ENCODE assay signal across 14 cellular contexts in genomic region chr16:79334127-79334526, GRCh38.
DNase-seq lines count a peak whose midpoint lies in the region; ATAC-seq, FAIRE-seq and TF ChIP-seq lines count a peak whose summit lies in the region.
"Had no signal": no experiment of that assay in that cellular context is flagged by ENCODE, and none has a peak within 500 bp of the region (broad histone marks: within the 10 kb centered on the region; RNA-seq: fewer than 3 reads in every experiment).

No MANE protein-coding gene starts in this region.

- H3K27me3 Mint-ChIP-seq in natural killer cell (ENCODE audit: low read depth in 2 of 2) (peaks cover 0 to 11% of the 10 kb centered on the region in 2 donors), type B pancreatic cell (peaks cover 10% of the 10 kb centered on the region)
- peaks cover 4 to 12% of the 10 kb centered on the region in 2 donors for H3K27me3 Mint-ChIP-seq in natural killer cell treated with Interleukin-12 subunit alpha and Interleukin-12 subunit beta and Interleukin-15 and Interleukin-18, amount 100 ng/mL, for 72 hours

- H3K9ac ChIP-seq in keratinocyte (ENCODE audit: control insufficient read depth, extremely low read depth, insufficient read depth, low read length): no peak overlapping the region

- H2AFZ ChIP-seq in keratinocyte (ENCODE audit: control insufficient read depth, low read length): no peak overlapping the region

- no peaks in the 10 kb centered on the region for H3K9me1 ChIP-seq in keratinocyte (ENCODE audit: control insufficient read depth, extremely low read depth, insufficient read depth, low read length)

- TF ChIP-seq CTCF in natural killer cell (IDR thresholded peaks at IDR 0.05): peak; percentile 41
- TF ChIP-seq CTCF in keratinocyte (optimal IDR thresholded peaks at IDR 0.05 in 1 of 3, IDR thresholded peaks at IDR 0.05 in 1 of 3, conservative IDR thresholded peaks at IDR 0.05 in 1 of 3; ENCODE audit: extremely low read depth in 1 of 3, insufficient read depth in 2 of 3, low read length in 3 of 3): peak; percentile 20 to 33 (median 21)
- TF ChIP-seq CTCF in type B pancreatic cell (conservative IDR thresholded peaks at IDR 0.05): peak; percentile 68
- TF ChIP-seq CTCF in suprapubic skin (IDR thresholded peaks at IDR 0.05): no peak

- H3K4me2 ChIP-seq in keratinocyte (ENCODE audit: control insufficient read depth, extremely low read depth, insufficient read depth, low read depth, low read length): no peak overlapping the region

- H3K4me1 Mint-ChIP-seq in natural killer cell (peaks cover under 1 to 1% of the 10 kb centered on the region in 2 donors), type B pancreatic cell (ENCODE audit: unreplicated experiment) (peaks cover 8% of the 10 kb centered on the region)
- peaks cover 3 to 4% of the 10 kb centered on the region in 2 donors for H3K4me1 Mint-ChIP-seq in natural killer cell treated with Interleukin-12 subunit alpha and Interleukin-12 subunit beta and Interleukin-15 and Interleukin-18, amount 100 ng/mL, for 72 hours (ENCODE audit: low read depth in 2 of 2)
- H3K4me1 Mint-ChIP-seq: CD4-positive, alpha-beta memory T cell; memory B cell had no signal

- H4K20me1 ChIP-seq in keratinocyte (ENCODE audit: control insufficient read depth, extremely low read depth, insufficient read depth, low read length): no peaks in the 10 kb centered on the region

- H3K36me3 ChIP-seq in keratinocyte (ENCODE audit: control insufficient read depth in 2 of 2, extremely low read depth in 1 of 2, insufficient read depth in 2 of 2, low read length in 2 of 2) (no peaks in the 10 kb centered on the region), suprapubic skin (no peaks in the 10 kb centered on the region)
- H3K36me3 ChIP-seq: adrenal gland, esophagus muscularis mucosa had no signal

- H3K27me3 ChIP-seq in keratinocyte (ENCODE audit: control insufficient read depth, extremely low read depth, insufficient read depth, low read length): no peaks in the 10 kb centered on the region
- H3K27me3 ChIP-seq in suprapubic skin: no peaks in the 10 kb centered on the region
- H3K27me3 ChIP-seq: adrenal gland had no signal

- dilution Hi-C loops in keratinocyte (cut with MboI; ENCODE audit: extremely low pct_ligation_motif_present, low sequenced_read_pairs): no loop called here

- no peaks in the 10 kb centered on the region for H3K79me2 ChIP-seq in keratinocyte (ENCODE audit: control insufficient read depth, insufficient read depth, low read length)

- H3K9me3 ChIP-seq in keratinocyte (ENCODE audit: control insufficient read depth, low read depth, low read length) (no peaks in the 10 kb centered on the region), suprapubic skin (no peaks in the 10 kb centered on the region)
- H3K9me3 ChIP-seq: adrenal gland, esophagus muscularis mucosa had no signal

- FAIRE-seq in keratinocyte (lab: Jason Lieb, UNC): no peak

- H3K9me3 Mint-ChIP-seq in natural killer cell: no peaks in the 10 kb centered on the region
- no peaks in the 10 kb centered on the region for H3K9me3 Mint-ChIP-seq in natural killer cell treated with Interleukin-12 subunit alpha and Interleukin-12 subunit beta and Interleukin-15 and Interleukin-18, amount 100 ng/mL, for 72 hours
- H3K9me3 Mint-ChIP-seq in type B pancreatic cell: peaks cover 5% of the 10 kb centered on the region
- H3K9me3 Mint-ChIP-seq: T-helper 1 cell treated with Interleukin-12 subunit alpha and Interleukin-12 subunit beta and Interleukin-4 antibody, amounts not matched to agents 30 μg/mL and 1 μg/mL, for 36 hours had no signal

- no peak overlapping the region for H3K4me3 ChIP-seq in keratinocyte (ENCODE audit: control insufficient read depth in 2 of 3, extremely low read depth in 1 of 3, insufficient read depth in 2 of 3, low read depth in 1 of 3, low read length in 3 of 3)
- no peak overlapping the region for H3K4me3 ChIP-seq in suprapubic skin
- H3K4me3 ChIP-seq: adrenal gland, esophagus muscularis mucosa had no signal

- H3K36me3 Mint-ChIP-seq in natural killer cell (no peaks in the 10 kb centered on the region), type B pancreatic cell (no peaks in the 10 kb centered on the region)
- H3K36me3 Mint-ChIP-seq in natural killer cell treated with Interleukin-12 subunit alpha and Interleukin-12 subunit beta and Interleukin-15 and Interleukin-18, amount 100 ng/mL, for 72 hours: no peaks in the 10 kb centered on the region
- H3K36me3 Mint-ChIP-seq: memory B cell had no signal

- TF ChIP-seq EP300 in suprapubic skin (IDR thresholded peaks at IDR 0.05): no peak

- intact Hi-C loops in natural killer cell (cut with micrococcal nuclease): no loop called here

- H3K4me1 ChIP-seq in keratinocyte (ENCODE audit: control insufficient read depth, extremely low read depth, insufficient read depth, low read length) (no peaks in the 10 kb centered on the region), suprapubic skin (no peaks in the 10 kb centered on the region)
- H3K4me1 ChIP-seq: adrenal gland had no signal

- H3K27ac ChIP-seq in keratinocyte (ENCODE audit: control insufficient read depth, insufficient read depth, low read length): no peak overlapping the region
- no peak overlapping the region for H3K27ac ChIP-seq in suprapubic skin
- H3K27ac ChIP-seq: adrenal gland, esophagus muscularis mucosa had no signal

- no peak overlapping the region for H3K4me3 Mint-ChIP-seq in natural killer cell
- H3K4me3 Mint-ChIP-seq in natural killer cell treated with Interleukin-12 subunit alpha and Interleukin-12 subunit beta and Interleukin-15 and Interleukin-18, amount 100 ng/mL, for 72 hours: no peak overlapping the region
- H3K4me3 Mint-ChIP-seq in type B pancreatic cell: no peak overlapping the region
- H3K4me3 Mint-ChIP-seq: CD4-positive, alpha-beta memory T cell; memory B cell; T-helper 1 cell treated with Interleukin-12 subunit alpha and Interleukin-12 subunit beta and Interleukin-4 antibody, amounts not matched to agents 30 μg/mL and 1 μg/mL, for 36 hours had no signal

- DNase-seq in natural killer cell: no peak
- DNase-seq in natural killer cell treated with Interleukin-12 subunit alpha and Interleukin-12 subunit beta and Interleukin-15 and Interleukin-18, amount 100 ng/mL, for 72 hours (ENCODE audit: low spot score): no peak
- peak; percentile 26 for DNase-seq in T-helper 9 cell
- no peak for DNase-seq in keratinocyte (ENCODE audit: low read depth, low spot score)
- no peak for DNase-seq in type B pancreatic cell (ENCODE audit: extremely low spot score, unreplicated experiment)
- DNase-seq in KG1 (lab: John Stamatoyannopoulos, UW): no peak
- no peak for DNase-seq in suprapubic skin (ENCODE audit: low spot score in 2 of 2)
- DNase-seq in inferior parietal cortex (ENCODE audit: extremely low spot score): no peak
- DNase-seq: NCI-H1694 treated with DMSO at 0.1 percent for 48 hours had no signal

- ATAC-seq in natural killer cell: peak in 1 of 3 donors; percentile 48
- ATAC-seq in natural killer cell treated with Interleukin-12 subunit alpha and Interleukin-12 subunit beta and Interleukin-15 and Interleukin-18, amount 100 ng/mL, for 72 hours: no peak

- H3K27ac Mint-ChIP-seq in natural killer cell: no peak overlapping the region
- H3K27ac Mint-ChIP-seq in natural killer cell treated with Interleukin-12 subunit alpha and Interleukin-12 subunit beta and Interleukin-15 and Interleukin-18, amount 100 ng/mL, for 72 hours: no peak overlapping the region
- no peak overlapping the region for H3K27ac Mint-ChIP-seq in type B pancreatic cell
- H3K27ac Mint-ChIP-seq: CD4-positive, alpha-beta memory T cell; memory B cell; T-helper 1 cell treated with Interleukin-12 subunit alpha and Interleukin-12 subunit beta and Interleukin-4 antibody, amounts not matched to agents 30 μg/mL and 1 μg/mL, for 36 hours had no signal

- TF ChIP-seq POLR2A in suprapubic skin (IDR thresholded peaks at IDR 0.05): no peak

- WGBS in suprapubic skin: 75% methylated on average over 13 of the region's 13 CpGs

Comparison
In these comparisons a context has a peak if more than half of its experiments do, and no peak if none do; other contexts are left out.
1. CTCF ChIP-seq: peak in natural killer cell (single experiment), keratinocyte (3 of 3) and type B pancreatic cell (single experiment); none in suprapubic skin (0 of 2).